ENCODE assay signal across 12 cellular contexts in the genomic region with DNA sequence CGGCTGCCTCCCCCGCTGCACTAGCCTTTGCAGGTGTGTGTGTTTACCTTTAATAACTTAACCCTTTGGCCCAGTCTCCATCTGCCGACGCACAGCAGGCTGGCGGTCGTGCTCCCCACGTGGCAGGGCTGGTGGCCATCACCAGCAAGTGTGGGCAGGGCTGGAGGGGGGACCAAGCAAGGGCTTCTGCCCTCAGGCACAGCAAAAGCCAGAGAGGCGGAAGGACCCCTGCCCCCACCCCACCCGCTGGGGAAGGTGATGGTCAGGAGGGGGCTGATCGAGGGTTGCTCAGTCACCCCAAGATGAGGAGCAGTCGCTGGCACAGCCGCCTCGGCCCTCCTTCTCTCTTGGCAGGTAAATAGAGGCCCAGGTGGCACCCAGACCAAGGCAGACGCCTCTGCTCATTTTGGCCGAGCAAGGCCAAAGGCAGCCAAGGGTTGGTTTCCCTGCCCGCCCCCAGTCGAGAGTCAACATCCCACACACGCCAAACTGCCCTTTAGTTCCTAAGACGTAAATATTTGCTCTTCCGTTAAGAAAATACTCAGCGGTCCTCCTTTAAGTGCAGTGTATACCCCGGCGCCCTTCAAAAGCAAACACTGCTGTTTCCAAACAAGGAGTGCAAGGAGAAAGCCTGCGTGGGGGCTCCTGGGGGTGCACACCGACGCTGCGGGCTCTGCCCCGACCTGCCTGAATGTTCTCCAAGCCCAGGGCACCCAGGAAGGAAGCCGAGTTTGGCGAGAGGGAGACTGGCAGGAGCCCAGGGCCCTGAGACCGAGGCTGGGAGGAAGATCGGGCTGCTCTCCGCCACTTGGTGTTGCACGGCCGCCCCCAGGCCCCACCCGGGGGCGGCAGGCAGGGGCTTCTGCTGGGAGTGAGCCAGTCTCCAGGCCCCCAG.
DNase-seq lines count a peak whose midpoint lies in the region; ATAC-seq and TF ChIP-seq lines count a peak whose summit lies in the region.
"Had no signal": no experiment of that assay in that cellular context is flagged by ENCODE, and none has a peak within 500 bp of the region (broad histone marks: within the 10 kb centered on the region; RNA-seq: fewer than 3 reads in every experiment).

No MANE protein-coding gene starts in this region.

- H3K27ac ChIP-seq in BLaER1 treated with 17β-estradiol and CSF1 and Interleukin-3, amounts not matched to agents 10 nM and 100 nM, result peak overlapping the region in 10 of 11 experiments; percentile 73 to 93 (median 86); a peak in 17 of 22 replicates
- no peak overlapping the region for H3K27ac ChIP-seq in mammary epithelial cell (ENCODE audit: insufficient read depth, low read depth, low read length)
- no peak overlapping the region for H3K27ac ChIP-seq in CD8-positive, alpha-beta T cell (ENCODE audit: low read depth, low read length)

- WGBS in mammary epithelial cell (ENCODE audit: low coverage, missing lambda C conversion rate), result 33% methylated on average over 25 of the region's 37 CpGs

- H3K27me3 ChIP-seq in BLaER1 treated with 17β-estradiol and CSF1 and Interleukin-3, amounts not matched to agents 10 nM and 100 nM, result no peaks in the 10 kb centered on the region
- H3K27me3 ChIP-seq in mammary epithelial cell (ENCODE audit: insufficient read depth, low read length), result no peaks in the 10 kb centered on the region
- no peaks in the 10 kb centered on the region for H3K27me3 ChIP-seq in CD8-positive, alpha-beta T cell (ENCODE audit: insufficient read depth, low read length)

- H3K4me1 ChIP-seq in BLaER1 treated with 17β-estradiol and CSF1 and Interleukin-3, amounts not matched to agents 10 nM and 100 nM, result peaks cover 60 to 91% (median 88%) of the 10 kb centered on the region in 10 experiments
- H3K4me1 ChIP-seq in mammary epithelial cell (ENCODE audit: insufficient read depth, low read length), result peaks cover 49% of the 10 kb centered on the region
- H3K4me1 ChIP-seq in CD8-positive, alpha-beta T cell (ENCODE audit: insufficient read depth, low read length), result no peaks in the 10 kb centered on the region

- H4K20me1 ChIP-seq in BLaER1 treated with 17β-estradiol and CSF1 and Interleukin-3, amounts not matched to agents 10 nM and 100 nM, result no peaks in the 10 kb centered on the region
- no peaks in the 10 kb centered on the region for H4K20me1 ChIP-seq in mammary epithelial cell (ENCODE audit: insufficient read depth, low read length)

- intact Hi-C loops in mammary epithelial cell (cut with micrococcal nuclease), result no loop called here
- intact Hi-C loops in CD8-positive, alpha-beta T cell (cut with DNase I, micrococcal nuclease), result no loop called here

- dilution Hi-C loops in mammary epithelial cell (cut with HindIII; ENCODE audit: low sequenced_read_pairs), result no loop called here

- H3K4me1 Mint-ChIP-seq in nephron (peaks cover 48% of the 10 kb centered on the region), HFFc6 (ENCODE audit: low read depth) (peaks cover 15% of the 10 kb centered on the region)
- H3K4me1 Mint-ChIP-seq in CD8-positive, alpha-beta T cell (ENCODE audit: low read depth), result no peaks in the 10 kb centered on the region

- peaks cover 0 to 10% (median 0%) of the 10 kb centered on the region in 11 experiments; a peak in 5 of 22 replicates for H3K9me3 ChIP-seq in BLaER1 treated with 17β-estradiol and CSF1 and Interleukin-3, amounts not matched to agents 10 nM and 100 nM (replicated peaks in 1 of 11)
- H3K9me3 ChIP-seq in mammary epithelial cell (replicated peaks; ENCODE audit: insufficient read depth, low read length), result no peaks in the 10 kb centered on the region
- H3K9me3 ChIP-seq in CD8-positive, alpha-beta T cell (ENCODE audit: low read length), result no peaks in the 10 kb centered on the region

- H3K4me2 ChIP-seq in BLaER1 treated with 17β-estradiol and CSF1 and Interleukin-3, amounts not matched to agents 10 nM and 100 nM, result peak overlapping the region; percentile 11 to 91 (median 82); a peak in 19 of 22 replicates
- peak overlapping the region; percentile 62 for H3K4me2 ChIP-seq in mammary epithelial cell (ENCODE audit: insufficient read depth, low read depth, low read length)

- ATAC-seq in CD8-positive, alpha-beta T cell, result no peak
- no peak for ATAC-seq in HG03521 (IDR thresholded peaks at IDR 0.05; ENCODE audit: unreplicated experiment)

- CTCF ChIA-PET in mammary epithelial cell (lab: Charles Lee; ENCODE audit: low non-redundant PET), result no interaction called here
- CTCF ChIA-PET in CD8-positive, alpha-beta T cell (lab: Charles Lee), result no interaction called here

- no peaks in the 10 kb centered on the region for H3K36me3 Mint-ChIP-seq in nephron (ENCODE audit: low read depth)
- H3K36me3 Mint-ChIP-seq in CD8-positive, alpha-beta T cell, result no peaks in the 10 kb centered on the region
- H3K36me3 Mint-ChIP-seq in HFFc6 (ENCODE audit: low read depth), result no peaks in the 10 kb centered on the region
- H3K36me3 Mint-ChIP-seq: activated naive CD4-positive, alpha-beta T cell treated with anti-CD3 and anti-CD28 coated beads, Interleukin-2, amount 50 U/mL, for 24 hours had no signal

- H3K4me3 Mint-ChIP-seq in nephron, result peak overlapping the region in 1 of 3 experiments; percentile 26
- H3K4me3 Mint-ChIP-seq in CD8-positive, alpha-beta T cell, result no peak overlapping the region
- no peak overlapping the region for H3K4me3 Mint-ChIP-seq in HFFc6
- H3K4me3 Mint-ChIP-seq: activated naive CD4-positive, alpha-beta T cell treated with anti-CD3 and anti-CD28 coated beads, Interleukin-2, amount 50 U/mL, for 24 hours had no signal

- no peak overlapping the region for H3K4me3 ChIP-seq in BLaER1 treated with 17β-estradiol and CSF1 and Interleukin-3, amounts not matched to agents 10 nM and 100 nM
- H3K4me3 ChIP-seq in LNCaP clone FGC (ENCODE audit: low read depth, low read length), result peak overlapping the region; percentile 4; the same call in 1 of the 2 replicates
- H3K4me3 ChIP-seq in mammary epithelial cell (replicated peaks in 1 of 3; ENCODE audit: insufficient read depth in 1 of 3, low read depth in 2 of 3, low read length in 3 of 3), result no peak overlapping the region
- H3K4me3 ChIP-seq in CD8-positive, alpha-beta T cell (ENCODE audit: low read depth, low read length), result no peak overlapping the region

- no TSS peak for BruUV-seq in mammary epithelial cell (replicated peaks; lab: Mats Ljungman, UMichigan)

- H3K9me3 Mint-ChIP-seq in nephron (no peaks in the 10 kb centered on the region), HFFc6 (no peaks in the 10 kb centered on the region)
- no peaks in the 10 kb centered on the region for H3K9me3 Mint-ChIP-seq in CD8-positive, alpha-beta T cell
- H3K9me3 Mint-ChIP-seq: activated naive CD4-positive, alpha-beta T cell treated with anti-CD3 and anti-CD28 coated beads, Interleukin-2, amount 50 U/mL, for 24 hours had no signal

- peak overlapping the region; percentile 74 to 88 (median 77) for H3K27ac Mint-ChIP-seq in nephron
- H3K27ac Mint-ChIP-seq in CD8-positive, alpha-beta T cell, result no peak overlapping the region
- no peak overlapping the region for H3K27ac Mint-ChIP-seq in HFFc6
- H3K27ac Mint-ChIP-seq: activated naive CD4-positive, alpha-beta T cell treated with anti-CD3 and anti-CD28 coated beads, Interleukin-2, amount 50 U/mL, for 24 hours had no signal

- TF ChIP-seq CTCF in LNCaP clone FGC (IDR thresholded peaks at IDR 0.05; ENCODE audit: control insufficient read depth, extremely low read depth, insufficient read depth) (no peak), mammary epithelial cell (conservative IDR thresholded peaks at IDR 0.05 in 1 of 2, IDR thresholded peaks at IDR 0.05 in 1 of 2; ENCODE audit: extremely low read depth in 1 of 2, insufficient read depth in 1 of 2, low read depth in 1 of 2, low read length in 2 of 2) (no peak), nephron (IDR thresholded peaks at IDR 0.05; ENCODE audit: unreplicated experiment in 3 of 3) (no peak), HFFc6 (IDR thresholded peaks at IDR 0.05) (no peak)
- no peak for TF ChIP-seq CTCF in CD8-positive, alpha-beta T cell (IDR thresholded peaks at IDR 0.05)

- DNase-seq in LNCaP clone FGC (ENCODE audit: low read depth), result peak; percentile 93
- DNase-seq in mammary epithelial cell, result no peak
- DNase-seq in CD8-positive, alpha-beta T cell, result no peak
- DNase-seq in HFFc6, result no peak
- DNase-seq in epidermal melanocyte (ENCODE audit: insufficient read length, low spot score), result no peak
- DNase-seq: activated CD8-positive, alpha-beta memory T cell treated with anti-CD3 and anti-CD28 coated beads for 24 hours; stimulated activated CD4-positive, alpha-beta T cell treated with anti-CD3 and anti-CD28 coated beads, Interleukin-15, amount 100 ng/mL, for 24 hours; stimulated activated CD8-positive, alpha-beta memory T cell treated with anti-CD3 and anti-CD28 coated beads, Interleukin-4, amount 100 ng/mL, for 48 hours had no signal

- in situ Hi-C loops in mammary epithelial cell (cut with MboI; ENCODE audit: low sequenced_read_pairs in 2 of 2), result no loop called here

- POLR2A ChIA-PET in CD8-positive, alpha-beta T cell (lab: Charles Lee), result no interaction called here

- peak overlapping the region in 6 of 11 experiments; percentile 12 to 77 (median 52); a peak in 7 of 22 replicates for H3K9ac ChIP-seq in BLaER1 treated with 17β-estradiol and CSF1 and Interleukin-3, amounts not matched to agents 10 nM and 100 nM
- no peak overlapping the region for H3K9ac ChIP-seq in mammary epithelial cell (ENCODE audit: insufficient read depth, low read length)

- H3K27me3 Mint-ChIP-seq in nephron (ENCODE audit: low read depth) (peaks cover 16% of the 10 kb centered on the region), HFFc6 (ENCODE audit: insufficient read depth) (no peaks in the 10 kb centered on the region; the same call in 1 of the 2 replicates)
- no peaks in the 10 kb centered on the region for H3K27me3 Mint-ChIP-seq in CD8-positive, alpha-beta T cell (ENCODE audit: low read depth)
- H3K27me3 Mint-ChIP-seq: activated naive CD4-positive, alpha-beta T cell treated with anti-CD3 and anti-CD28 coated beads, Interleukin-2, amount 50 U/mL, for 24 hours had no signal

- peak overlapping the region; percentile 89 for H2AFZ ChIP-seq in mammary epithelial cell (ENCODE audit: low read depth, low read length)

- H3K36me3 ChIP-seq in BLaER1 treated with 17β-estradiol and CSF1 and Interleukin-3, amounts not matched to agents 10 nM and 100 nM, result no peaks in the 10 kb centered on the region
- H3K36me3 ChIP-seq in mammary epithelial cell (ENCODE audit: insufficient read depth, low read length), result no peaks in the 10 kb centered on the region
- H3K36me3 ChIP-seq in CD8-positive, alpha-beta T cell (ENCODE audit: insufficient read depth, low read length), result no peaks in the 10 kb centered on the region

- no peaks in the 10 kb centered on the region for H3K79me2 ChIP-seq in mammary epithelial cell (ENCODE audit: insufficient read depth, low read length)

Comparison
In these comparisons a context has a peak if more than half of its experiments do, and no peak if none do; other contexts are left out.
1. H3K27ac ChIP-seq: peak in BLaER1 treated with 17β-estradiol and CSF1 and Interleukin-3, amounts not matched to agents 10 nM and 100 nM (10 of 11); none in mammary epithelial cell (single experiment) and CD8-positive, alpha-beta T cell (single experiment).
2. H3K27ac Mint-ChIP-seq: peak in nephron (3 of 3); none in CD8-positive, alpha-beta T cell (single experiment) and HFFc6 (single experiment).